In the genomic region with DNA sequence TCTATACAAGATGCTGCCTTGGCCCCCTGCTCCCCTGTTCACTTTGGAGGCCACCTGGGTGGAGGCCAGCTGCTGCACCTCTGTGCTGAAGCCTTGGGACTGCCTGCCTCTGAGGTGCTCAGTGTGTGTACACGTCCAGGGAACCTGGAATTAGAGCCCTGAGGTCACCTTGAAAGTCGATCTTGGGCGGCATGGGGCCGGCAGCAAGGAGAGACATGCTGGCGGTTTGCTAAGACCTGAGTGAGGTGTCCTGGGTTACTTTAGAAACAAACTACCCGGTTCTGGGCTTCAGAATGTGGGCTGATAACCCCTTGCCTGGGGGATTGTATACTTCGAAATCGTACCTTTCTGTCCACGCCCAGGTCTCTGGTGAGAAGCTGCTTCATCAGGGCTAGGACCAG, we compare ENCODE assay signal across 8 cellular contexts. TPM values are rescaled to one million over a fixed set of nuclear protein-coding genes. Genes with fewer than 3 reads are reported as not detected.
DNase-seq lines count a peak whose midpoint lies in the region; ATAC-seq, FAIRE-seq and TF ChIP-seq lines count a peak whose summit lies in the region.

No MANE protein-coding gene starts in this region.

- TF ChIP-seq CTCF in BE2C (IDR thresholded peaks at IDR 0.05; ENCODE audit: low read depth, low read length) (no peak), Peyer's patch (IDR thresholded peaks at IDR 0.05) (no peak), endothelial cell (IDR thresholded peaks at IDR 0.05; ENCODE audit: unreplicated experiment) (no peak), neural crest cell (conservative IDR thresholded peaks at IDR 0.05) (no peak)

- H3K27me3 ChIP-seq in BE2C (no peaks in the 10 kb centered on the region), Peyer's patch (no peaks in the 10 kb centered on the region)

- ATAC-seq in HG03460 (IDR thresholded peaks at IDR 0.05; ENCODE audit: unreplicated experiment) = no peak

- peaks cover 35% of the 10 kb centered on the region for H3K4me1 ChIP-seq in BE2C
- peaks cover 16 to 49% (median 24%) of the 10 kb centered on the region in 4 donors for H3K4me1 ChIP-seq in Peyer's patch

- H3K9me3 Mint-ChIP-seq in endothelial cell (ENCODE audit: unreplicated experiment) (no peaks in the 10 kb centered on the region), neural crest cell (no peaks in the 10 kb centered on the region)

- H3K4me1 Mint-ChIP-seq in endothelial cell (ENCODE audit: unreplicated experiment) (peaks cover 23% of the 10 kb centered on the region), neural crest cell (peaks cover 33% of the 10 kb centered on the region)

- peaks cover 18% of the 10 kb centered on the region for H3K27me3 Mint-ChIP-seq in endothelial cell (ENCODE audit: unreplicated experiment)
- H3K27me3 Mint-ChIP-seq in neural crest cell (ENCODE audit: low read depth) = no peaks in the 10 kb centered on the region

- no peak for FAIRE-seq in urothelium cell line (lab: Jason Lieb, UNC)

- H3K36me3 ChIP-seq in BE2C (peaks cover 34% of the 10 kb centered on the region), Peyer's patch (peaks cover 0 to 35% (median 0%) of the 10 kb centered on the region in 3 donors)

- H3K9me3 ChIP-seq in BE2C (no peaks in the 10 kb centered on the region), Peyer's patch (no peaks in the 10 kb centered on the region)

- H3K4me3 ChIP-seq in BE2C (ENCODE audit: low read depth, low read length) (peak overlapping the region; percentile 23; the same call in 1 of the 2 replicates), Peyer's patch (peak overlapping the region in 1 of 4 donors; percentile 6)

- no peak overlapping the region for H3K4me3 Mint-ChIP-seq in endothelial cell (ENCODE audit: unreplicated experiment)
- peak overlapping the region; percentile 83 for H3K4me3 Mint-ChIP-seq in neural crest cell

- H3K27ac Mint-ChIP-seq in endothelial cell (ENCODE audit: unreplicated experiment) (peak overlapping the region; percentile 94), neural crest cell (ENCODE audit: unreplicated experiment) (peak overlapping the region; percentile 99)

- TF ChIP-seq POLR2A in Peyer's patch (IDR thresholded peaks at IDR 0.05) = no peak

- DNase-seq in BE2C (no peak), Peyer's patch (no peak), endothelial cell (ENCODE audit: low spot score) (no peak), neural crest cell (ENCODE audit: low read depth, low spot score) (no peak), urothelium cell line (ENCODE audit: low spot score) (no peak), amniotic stem cell (lab: John Stamatoyannopoulos, UW) (no peak), DMS 273 treated with DMSO at 0.1 percent for 48 hours (lab: John Stamatoyannopoulos, UW) (no peak)

- H3K27ac ChIP-seq in Peyer's patch = peak overlapping the region; percentile 70 to 88 (median 76)

- H3K36me3 Mint-ChIP-seq in endothelial cell (ENCODE audit: low read depth, unreplicated experiment) (peaks cover 10% of the 10 kb centered on the region), neural crest cell (ENCODE audit: low read depth) (no peaks in the 10 kb centered on the region)

RNA-seq across cellular contexts. Expression of a gene that starts 25.5 kb away (rescaled TPM):
- polyA plus RNA-seq in BE2C (2012; ENCODE audit: insufficient read depth, insufficient read length, low read depth) = 1.5 TPM
- total RNA-seq in Peyer's patch = 10 to 100 TPM in 2 of 4 donors, 1 to 10 TPM in 2; 3.0 to 14.0 (median 10.0) TPM
- 2.7 TPM for total RNA-seq in endothelial cell (ENCODE audit: unreplicated experiment)
- 2.7 and 2.9 TPM in 2 replicates for total RNA-seq in neural crest cell

RNA-seq across cellular contexts. Expression of a gene that starts 26.2 kb away (rescaled TPM):
- polyA plus RNA-seq in BE2C (2012; ENCODE audit: insufficient read depth, insufficient read length, low read depth) = 1,465 TPM
- total RNA-seq in Peyer's patch (100 to 1,000 TPM in 3 of 4 donors, 10 to 100 TPM in 1; 40.7 to 188 (median 126) TPM), endothelial cell (ENCODE audit: unreplicated experiment) (278 TPM), neural crest cell (371 and 389 TPM in 2 replicates)

RNA-seq across cellular contexts. Expression of a gene that starts 38.9 kb away (rescaled TPM):
- 2.4 TPM for polyA plus RNA-seq in BE2C (2012; ENCODE audit: insufficient read depth, insufficient read length, low read depth)
- total RNA-seq in Peyer's patch = 1 to 10 TPM; 4.4 to 9.9 (median 5.6) TPM
- 5.2 TPM for total RNA-seq in endothelial cell (ENCODE audit: unreplicated experiment)
- total RNA-seq in neural crest cell = 15.0 and 18.1 TPM in 2 replicates

RNA-seq across cellular contexts. Expression of a gene that starts 48.3 kb away (rescaled TPM):
- polyA plus RNA-seq in BE2C (2012; ENCODE audit: insufficient read depth, insufficient read length, low read depth) = not detected
- total RNA-seq in Peyer's patch = not detected
- total RNA-seq in endothelial cell (ENCODE audit: unreplicated experiment) = 0.23 TPM
- total RNA-seq in neural crest cell = 2.7 and 2.9 TPM in 2 replicates
